Comparison of ENCODE assay signal across 8 cellular contexts in the genomic region with DNA sequence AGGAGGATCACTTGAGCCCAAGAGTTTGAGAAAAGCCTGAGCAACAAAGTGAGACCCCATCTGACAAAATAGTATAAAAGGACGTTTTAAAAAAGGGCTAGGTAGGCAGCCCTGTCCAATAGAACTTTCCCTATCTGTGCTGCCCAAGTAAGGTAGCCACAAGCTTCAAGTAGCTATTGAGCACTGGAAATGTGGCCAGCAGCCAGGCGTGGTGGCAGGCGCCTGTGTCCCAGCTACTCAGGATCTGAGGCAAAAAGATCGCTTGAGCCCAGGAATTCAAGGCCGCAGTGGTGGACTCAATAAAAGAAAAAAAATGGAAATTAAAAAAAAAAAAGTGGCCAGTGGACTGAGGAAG. TPM values are rescaled to one million over a fixed set of nuclear protein-coding genes. Genes with fewer than 3 reads are reported as not detected.
A peak's percentile ranks its signal among the peaks of the same experiment; 100 is the strongest.
DNase-seq lines count a peak whose midpoint lies in the region; ATAC-seq, FAIRE-seq and TF ChIP-seq lines count a peak whose summit lies in the region.

No MANE protein-coding gene starts in this region.

- H3K4me1 Mint-ChIP-seq in brain: peaks cover 41% of the 10 kb centered on the region

- peaks cover 31% of the 10 kb centered on the region; the same call in 1 of the 2 replicates for H3K79me2 ChIP-seq in KMS-11 (ENCODE audit: insufficient read depth, low read depth)

- H3K36me3 Mint-ChIP-seq in brain: no peaks in the 10 kb centered on the region

- FAIRE-seq in D721Med (lab: Jason Lieb, UNC): no peak

- peak overlapping the region; percentile 55 to 92 (median 87) for H3K4me3 Mint-ChIP-seq in brain

- H3K27ac Mint-ChIP-seq in brain: peak overlapping the region; percentile 54 to 99 (median 81)

- H4K20me1 ChIP-seq in KMS-11 (ENCODE audit: insufficient read depth): no peaks in the 10 kb centered on the region

- H3K4me1 ChIP-seq in KMS-11 (ENCODE audit: low read depth, poor library complexity, severe bottlenecking): peaks cover 37% of the 10 kb centered on the region

- H3K36me3 ChIP-seq in KMS-11 (ENCODE audit: insufficient read depth): no peaks in the 10 kb centered on the region

- no peak overlapping the region for H3K9ac ChIP-seq in KMS-11

- peaks cover 7% of the 10 kb centered on the region for H3K27me3 Mint-ChIP-seq in brain

- no peaks in the 10 kb centered on the region for H3K27me3 ChIP-seq in KMS-11 (ENCODE audit: insufficient read depth, low read depth)

- no peak overlapping the region for H3K4me3 ChIP-seq in KMS-11 (IDR thresholded peaks at IDR 0.05; ENCODE audit: insufficient read depth, low read depth, low read length)

- H3K4me2 ChIP-seq in KMS-11: no peak overlapping the region; the same call in 1 of the 2 replicates

- H3K27ac ChIP-seq in KMS-11: peak overlapping the region; percentile 96; the same call in 1 of the 2 replicates

- TF ChIP-seq CTCF in KMS-11 (conservative IDR thresholded peaks at IDR 0.05; ENCODE audit: low read depth, low read length) (no peak), brain (conservative IDR thresholded peaks at IDR 0.05) (no peak), D721Med (IDR thresholded peaks at IDR 0.05; ENCODE audit: insufficient read depth, missing control alignments) (no peak)

- no peak for ATAC-seq in HG03442 (IDR thresholded peaks at IDR 0.05; ENCODE audit: unreplicated experiment)

- no peaks in the 10 kb centered on the region for H3K9me3 Mint-ChIP-seq in brain

- DNase-seq in DMS 273 (lab: John Stamatoyannopoulos, UW; ENCODE audit: unreplicated experiment) (peak; percentile 45), occipital lobe (lab: John Stamatoyannopoulos, UW) (peak; percentile 14), amniotic stem cell (lab: John Stamatoyannopoulos, UW) (no peak), islet precursor cell (no peak), D721Med (ENCODE audit: insufficient read length, low spot score) (no peak)

- no peak overlapping the region for H2AFZ ChIP-seq in KMS-11 (ENCODE audit: low read depth)

RNA-seq across cellular contexts. Expression of a gene that starts 1.5 kb away (rescaled TPM):
- polyA plus RNA-seq in brain (ENCODE audit: insufficient read depth, low read depth, low replicate concordance): 76.1 TPM
- 8.4 TPM for total RNA-seq in occipital lobe

RNA-seq across cellular contexts. Expression of a gene that starts 26.8 kb away (rescaled TPM):
- polyA plus RNA-seq in brain (ENCODE audit: insufficient read depth, low read depth, low replicate concordance): 41.4 TPM
- total RNA-seq in occipital lobe: 11.1 TPM

RNA-seq across cellular contexts. Expression of a gene that starts 34.2 kb away (rescaled TPM):
- polyA plus RNA-seq in brain (ENCODE audit: insufficient read depth, low read depth, low replicate concordance): 42.5 TPM
- total RNA-seq in occipital lobe: 15.9 TPM

Comparison
In these comparisons a context has a peak if more than half of its experiments do, and no peak if none do; other contexts are left out.
1. DNase-seq: peak in DMS 273 (single experiment) and occipital lobe (single experiment); none in amniotic stem cell (single experiment), islet precursor cell (single experiment) and D721Med (single experiment).